In genomic region chr13:90455861-90456260, GRCh38 we compare ENCODE assay signal across 18 cellular contexts.
"Had no signal": no experiment of that assay in that cellular context is flagged by ENCODE, and none has a peak within 500 bp of the region (broad histone marks: within the 10 kb centered on the region; RNA-seq: fewer than 3 reads in every experiment).

No MANE protein-coding gene starts in this region.

- H3K27ac ChIP-seq: dorsolateral prefrontal cortex, esophagus squamous epithelium, hepatocyte, prostate gland, right lobe of liver, spleen, suprapubic skin had no signal

- H3K4me3 Mint-ChIP-seq: activated B cell treated with CpG ODN at 0.5 μM for 24 hours; activated naive CD8-positive, alpha-beta T cell; nephron; stimulated activated memory B cell treated with anti-CD40 and anti-IgM and Interleukin-4, amounts not matched to agents 10 μg/mL and 1 μg/mL and 100 μg/mL, for 72 hours; type B pancreatic cell had no signal

- H3K27me3 ChIP-seq: esophagus squamous epithelium, hepatocyte, right lobe of liver, spleen, suprapubic skin had no signal

- H3K4me1 Mint-ChIP-seq: activated B cell treated with CpG ODN at 0.5 μM for 24 hours; nephron; stimulated activated memory B cell treated with anti-CD40 and anti-IgM and Interleukin-4, amounts not matched to agents 10 μg/mL and 1 μg/mL and 100 μg/mL, for 72 hours had no signal

- H3K4me1 ChIP-seq: esophagus squamous epithelium, prostate gland, right lobe of liver, spleen, suprapubic skin had no signal

- H3K36me3 Mint-ChIP-seq: activated naive CD8-positive, alpha-beta T cell; stimulated activated memory B cell treated with anti-CD40 and anti-IgM and Interleukin-4, amounts not matched to agents 10 μg/mL and 1 μg/mL and 100 μg/mL, for 72 hours; type B pancreatic cell had no signal

- H3K27ac Mint-ChIP-seq: activated B cell treated with CpG ODN at 0.5 μM for 24 hours; activated naive CD8-positive, alpha-beta T cell; nephron; stimulated activated memory B cell treated with anti-CD40 and anti-IgM and Interleukin-4, amounts not matched to agents 10 μg/mL and 1 μg/mL and 100 μg/mL, for 72 hours; type B pancreatic cell had no signal

- H3K4me3 ChIP-seq: dorsolateral prefrontal cortex, esophagus squamous epithelium, hepatocyte, prostate gland, right lobe of liver, spleen, suprapubic skin had no signal

- ATAC-seq: right lobe of liver; stimulated activated memory B cell treated with anti-CD40 and anti-IgM and Interleukin-4, amounts not matched to agents 10 μg/mL and 1 μg/mL and 100 μg/mL, for 72 hours had no signal

- H3K27me3 Mint-ChIP-seq: activated B cell treated with CpG ODN at 0.5 μM for 24 hours; activated naive CD8-positive, alpha-beta T cell; stimulated activated memory B cell treated with anti-CD40 and anti-IgM and Interleukin-4, amounts not matched to agents 10 μg/mL and 1 μg/mL and 100 μg/mL, for 72 hours; type B pancreatic cell had no signal

- DNase-seq: activated B cell treated with CpG ODN at 0.5 μM for 24 hours; activated effector memory CD4-positive, alpha-beta T cell treated with anti-CD3 and anti-CD28 coated beads, Interleukin-2, amount 50 U/mL, for 16 hours; activated T-cell treated with anti-CD3 and anti-CD28 coated beads, Interleukin-2, amount 50 U/mL, for 1 hour; dorsolateral prefrontal cortex; esophagus squamous epithelium; mesendoderm; occipital lobe; right lobe of liver; spleen; stimulated activated CD4-positive, alpha-beta T cell treated with anti-CD3 and anti-CD28 coated beads, Interleukin-1b, Interleukin-23, amount 100 ng/mL, for 48 hours had no signal

- H3K36me3 ChIP-seq: esophagus squamous epithelium, prostate gland, right lobe of liver, spleen, suprapubic skin had no signal

- FAIRE-seq: endometrium had no signal

- H3K9me3 Mint-ChIP-seq: nephron; stimulated activated memory B cell treated with anti-CD40 and anti-IgM and Interleukin-4, amounts not matched to agents 10 μg/mL and 1 μg/mL and 100 μg/mL, for 72 hours; type B pancreatic cell had no signal
